ENCODE assay signal across 28 cellular contexts in the genomic region with DNA sequence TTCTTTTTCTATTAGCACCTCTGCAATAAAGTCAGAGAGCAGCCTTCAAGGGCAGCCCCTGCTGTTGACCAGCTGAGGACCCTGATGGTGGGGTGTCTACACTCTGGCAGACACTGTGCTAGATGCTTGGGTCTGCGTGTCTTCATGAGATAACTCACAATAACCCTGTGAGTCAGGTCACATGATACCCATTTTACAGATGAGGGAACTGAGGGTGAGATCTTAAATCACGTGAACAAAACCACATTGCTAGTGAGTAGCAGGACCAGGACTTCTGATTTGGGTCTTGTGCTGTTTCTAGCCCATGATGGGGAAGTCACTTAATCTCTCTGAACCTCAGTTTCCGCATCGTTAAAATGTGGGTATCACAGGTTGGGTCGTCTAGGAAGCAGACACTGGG.
DNase-seq lines count a peak whose midpoint lies in the region; ATAC-seq, FAIRE-seq and TF ChIP-seq lines count a peak whose summit lies in the region.
"Had no signal": no experiment of that assay in that cellular context is flagged by ENCODE, and none has a peak within 500 bp of the region (broad histone marks: within the 10 kb centered on the region; RNA-seq: fewer than 3 reads in every experiment).

No MANE protein-coding gene starts in this region.

- H3K36me3 Mint-ChIP-seq in activated T-cell treated with anti-CD3 and anti-CD28 coated beads, Interleukin-2, amount 50 U/mL, for 72 hours (ENCODE audit: insufficient read depth in 2 of 2): no peaks in the 10 kb centered on the region
- no peaks in the 10 kb centered on the region for H3K36me3 Mint-ChIP-seq in neural progenitor cell
- H3K36me3 Mint-ChIP-seq in mesothelial cell of epicardium: no peaks in the 10 kb centered on the region
- H3K36me3 Mint-ChIP-seq: memory B cell had no signal

- no peak overlapping the region for H2BK20ac ChIP-seq in IMR-90 (ENCODE audit: low read depth, low read length)

- no peaks in the 10 kb centered on the region for H3K27me3 Mint-ChIP-seq in activated T-cell treated with anti-CD3 and anti-CD28 coated beads, Interleukin-2, amount 50 U/mL, for 72 hours (ENCODE audit: low read depth)
- H3K27me3 Mint-ChIP-seq in neural progenitor cell (ENCODE audit: insufficient read depth, low read depth) (peaks cover 12% of the 10 kb centered on the region), mesothelial cell of epicardium (ENCODE audit: low read depth) (no peaks in the 10 kb centered on the region)
- H3K27me3 Mint-ChIP-seq: B cell had no signal

- H3K18ac ChIP-seq in IMR-90 (ENCODE audit: low read depth, low read length): no peak overlapping the region

- POLR2A ChIA-PET in IMR-90 (lab: Charles Lee; ENCODE audit: unreplicated experiment) (no interaction called here), GM12878 (lab: Charles Lee) (no interaction called here)

- WGBS in IMR-90 (ENCODE audit: extremely low coverage in 2 of 2, insufficient read length in 1 of 2), 2 experiments: 90% methylated on average over 2 of the region's 5 CpGs; no CpG with 5 or more reads in 1 of the 2 experiments
- 66% methylated on average over 5 of the region's 5 CpGs for whole genome bisulfite sequencing in GM12878 (ENCODE audit: insufficient coverage, insufficient replicate concordance, low lambda C conversion rate, missing lambda C conversion rate)

- H2AK9ac ChIP-seq in IMR-90 (replicated peaks; ENCODE audit: low read depth, low read length, poor library complexity): peak overlapping the region; percentile 9

- no peaks in the 10 kb centered on the region for H3K79me1 ChIP-seq in IMR-90 (ENCODE audit: low read depth in 1 of 2, low read length in 2 of 2)

- H3K4me2 ChIP-seq in IMR-90 (ENCODE audit: low read depth, low read length) (no peak overlapping the region), GM12878 (ENCODE audit: control insufficient read depth, insufficient read depth) (no peak overlapping the region), neural progenitor cell (no peak overlapping the region)

- dilution Hi-C loops in IMR-90 (cut with HindIII; ENCODE audit: low sequenced_read_pairs, unreplicated experiment): no loop called here

- no peak overlapping the region for H2BK120ac ChIP-seq in IMR-90 (ENCODE audit: low read depth, low read length)

- H3K27me3 ChIP-seq in IMR-90 (ENCODE audit: control insufficient read depth, insufficient read depth, low read length) (no peaks in the 10 kb centered on the region), GM12878 (replicated peaks in 1 of 2; ENCODE audit: control insufficient read depth in 2 of 2, insufficient read depth in 2 of 2, low read length in 1 of 2) (no peaks in the 10 kb centered on the region), neural progenitor cell (no peaks in the 10 kb centered on the region)
- H3K27me3 ChIP-seq: dorsolateral prefrontal cortex, MG63, ovary, tibial nerve had no signal

- no peaks in the 10 kb centered on the region for H3K36me3 ChIP-seq in IMR-90 (ENCODE audit: control insufficient read depth, insufficient read depth, low read length)
- H3K36me3 ChIP-seq in GM12878 (ENCODE audit: control insufficient read depth in 2 of 2, insufficient read depth in 2 of 2, low read length in 1 of 2): no peaks in the 10 kb centered on the region
- no peaks in the 10 kb centered on the region for H3K36me3 ChIP-seq in neural progenitor cell
- H3K36me3 ChIP-seq: MG63, ovary, tibial nerve had no signal

- DNase-seq in activated T-cell treated with anti-CD3 and anti-CD28 coated beads, Interleukin-2, amount 50 U/mL, for 72 hours: no peak
- DNase-seq in activated T-cell treated with anti-CD3 and anti-CD28 coated beads for 4 hours (no peak), IMR-90 (no peak), GM12878 (ENCODE audit: low read depth, low spot score) (no peak), neural progenitor cell (ENCODE audit: low spot score) (no peak), mesothelial cell of epicardium (ENCODE audit: low spot score in 2 of 2, unreplicated experiment in 2 of 2) (no peak)
- no peak for DNase-seq in NK-92 treated with Interleukin-12 subunit alpha and Interleukin-12 subunit beta, amount 100 ng/mL, for 24 hours (lab: John Stamatoyannopoulos, UW)
- DNase-seq: Caco-2, cerebellar nuclear complex, dorsolateral prefrontal cortex, H7, hypothalamus, KBM-7, MG63, NCI-H2029, NCI-H69, ovary, retina, small intestine had no signal

- no peak overlapping the region for H3K56ac ChIP-seq in IMR-90 (ENCODE audit: extremely low read depth, insufficient read depth, low read length)

- TF ChIP-seq CTCF in IMR-90 (conservative IDR thresholded peaks at IDR 0.05; ENCODE audit: low read depth, low read length) (no peak), GM12878 (IDR thresholded peaks at IDR 0.05 in 2 of 3, conservative IDR thresholded peaks at IDR 0.05 in 1 of 3; ENCODE audit: control insufficient read depth in 2 of 3, extremely low read depth in 1 of 3, insufficient read depth in 1 of 3, low read depth in 3 of 3, low read length in 3 of 3) (no peak), neural progenitor cell (IDR thresholded peaks at IDR 0.05) (no peak), mesothelial cell of epicardium (IDR thresholded peaks at IDR 0.05; ENCODE audit: unreplicated experiment) (no peak)

- H3K4me1 Mint-ChIP-seq in activated T-cell treated with anti-CD3 and anti-CD28 coated beads, Interleukin-2, amount 50 U/mL, for 72 hours (ENCODE audit: low read depth): peaks cover 44% of the 10 kb centered on the region
- peaks cover 14% of the 10 kb centered on the region for H3K4me1 Mint-ChIP-seq in neural progenitor cell
- peaks cover 12% of the 10 kb centered on the region for H3K4me1 Mint-ChIP-seq in mesothelial cell of epicardium

- no peaks in the 10 kb centered on the region for H4K20me1 ChIP-seq in IMR-90 (ENCODE audit: insufficient read depth, low read length)
- no peaks in the 10 kb centered on the region for H4K20me1 ChIP-seq in GM12878 (ENCODE audit: control insufficient read depth, insufficient read depth)
- no peaks in the 10 kb centered on the region for H4K20me1 ChIP-seq in neural progenitor cell (ENCODE audit: low read depth)

- peaks cover 3% of the 10 kb centered on the region for H3F3A ChIP-seq in neural progenitor cell (ENCODE audit: low read depth)

- H3K4me1 ChIP-seq in IMR-90 (ENCODE audit: control insufficient read depth, insufficient read depth, low read length) (no peaks in the 10 kb centered on the region; the same call in 1 of the 2 replicates), GM12878 (ENCODE audit: control insufficient read depth, insufficient read depth, low read length) (no peaks in the 10 kb centered on the region), neural progenitor cell (peaks cover 5% of the 10 kb centered on the region)
- H3K4me1 ChIP-seq: Caco-2 had no signal

- FAIRE-seq in GM12878 (lab: Jason Lieb, UNC): no peak
- FAIRE-seq: endothelial cell of umbilical vein, G401.6, small intestine had no signal

- no peak overlapping the region for H3K14ac ChIP-seq in IMR-90 (replicated peaks; ENCODE audit: low read depth, low read length)

- H3K9me3 ChIP-seq in IMR-90 (ENCODE audit: control insufficient read depth, insufficient read depth, low read length): no peaks in the 10 kb centered on the region
- H3K9me3 ChIP-seq in GM12878 (replicated peaks; ENCODE audit: control insufficient read depth, insufficient read depth, low read length): no peaks in the 10 kb centered on the region; the same call in 2 of the 3 replicates
- no peaks in the 10 kb centered on the region for H3K9me3 ChIP-seq in neural progenitor cell (ENCODE audit: low read depth)
- H3K9me3 ChIP-seq: Caco-2, ovary, tibial nerve had no signal

- H3K9me1 ChIP-seq in IMR-90 (ENCODE audit: insufficient read depth, low read length): 0 out of 2 replicates have a peak, but pooled peaks cover 3% of the 10 kb centered on the region

- no peak overlapping the region for H4K8ac ChIP-seq in IMR-90 (ENCODE audit: low read depth in 2 of 2, low read length in 2 of 2)

- H3K79me2 ChIP-seq in GM12878 (ENCODE audit: control insufficient read depth, insufficient read depth, low read length) (no peaks in the 10 kb centered on the region), neural progenitor cell (ENCODE audit: low read depth) (no peaks in the 10 kb centered on the region)

- H3K4ac ChIP-seq in IMR-90 (ENCODE audit: low read depth, low read length): no peak overlapping the region

- H3K4me3 Mint-ChIP-seq in activated T-cell treated with anti-CD3 and anti-CD28 coated beads, Interleukin-2, amount 50 U/mL, for 72 hours: peak overlapping the region in 1 of 2 donors; percentile 4
- H3K4me3 Mint-ChIP-seq in neural progenitor cell (peak overlapping the region; percentile 24), mesothelial cell of epicardium (no peak overlapping the region)
- H3K4me3 Mint-ChIP-seq: B cell; memory B cell; T-helper 1 cell treated with Interleukin-12 subunit alpha and Interleukin-12 subunit beta and Interleukin-4 antibody, amounts not matched to agents 30 μg/mL and 1 μg/mL, for 36 hours had no signal

- no peak for TF ChIP-seq RAD21 in IMR-90 (IDR thresholded peaks at IDR 0.05; ENCODE audit: low read length)
- TF ChIP-seq RAD21 in GM12878 (IDR thresholded peaks at IDR 0.05; ENCODE audit: insufficient read depth, low read depth, low read length): no peak

- ATAC-seq in activated T-cell treated with anti-CD3 and anti-CD28 coated beads, Interleukin-2, amount 50 U/mL, for 72 hours (replicated peaks in 1 of 2): peak; percentile 13 to 37
- ATAC-seq in IMR-90 (ENCODE audit: low read depth) (no peak), GM12878 (no peak), HG03439 (IDR thresholded peaks at IDR 0.05; ENCODE audit: unreplicated experiment) (no peak)

- H2AFZ ChIP-seq in IMR-90 (replicated peaks; ENCODE audit: low read length, poor library complexity): no peak overlapping the region
- H2AFZ ChIP-seq in GM12878 (ENCODE audit: control insufficient read depth, low read depth, low read length): no peak overlapping the region; the same call in 1 of the 2 replicates
- no peak overlapping the region for H2AFZ ChIP-seq in neural progenitor cell (replicated peaks)

- H3K23ac ChIP-seq in IMR-90 (ENCODE audit: low read depth, low read length): no peak overlapping the region

- H3K27ac ChIP-seq in IMR-90 (ENCODE audit: insufficient read depth, low read length) (no peak overlapping the region), GM12878 (ENCODE audit: control insufficient read depth, insufficient read depth) (no peak overlapping the region), neural progenitor cell (no peak overlapping the region)
- H3K27ac ChIP-seq: dorsolateral prefrontal cortex, ovary, RWPE1, tibial nerve had no signal

- CTCF ChIA-PET in IMR-90 (lab: Yijun Ruan, JAX) (interaction anchor here (1.7 kb wide), 1 partner anchor 19 kb away, joined by 4 read pairs; no protein-coding TSS in a partner anchor), GM12878 (lab: Yijun Ruan, JAX) (interaction anchor here (0.9 to 1.1 kb wide), 2 partner anchors 24 to 42 kb away, joined by 3 read pairs; no protein-coding TSS in a partner anchor)

- SMC1A ChIA-PET in GM12878 (lab: Charles Lee; ENCODE audit: uncharacterized antibody, unreplicated experiment): interaction anchor here (1.6 kb wide), 2 partner anchors 9 to 19 kb away, joined by 6 to 8 read pairs; no protein-coding TSS in a partner anchor

- no peak overlapping the region for H4K5ac ChIP-seq in IMR-90 (ENCODE audit: low read depth, low read length)

- in situ Hi-C loops in IMR-90 (cut with MboI; ENCODE audit: low sequenced_read_pairs): no loop called here
- in situ Hi-C loops in GM12878 (cut with MboI): no loop called here

- TF ChIP-seq EP300 in GM12878 (IDR thresholded peaks at IDR 0.05; ENCODE audit: borderline replicate concordance in 1 of 2, control insufficient read depth in 1 of 2, low read depth in 2 of 2, low read length in 2 of 2): no peak

- peak overlapping the region; percentile 48 for H3K27ac Mint-ChIP-seq in activated T-cell treated with anti-CD3 and anti-CD28 coated beads, Interleukin-2, amount 50 U/mL, for 72 hours
- H3K27ac Mint-ChIP-seq in neural progenitor cell: no peak overlapping the region
- no peak overlapping the region for H3K27ac Mint-ChIP-seq in mesothelial cell of epicardium
- H3K27ac Mint-ChIP-seq: activated T-helper 2 cell treated with anti-CD3 and anti-CD28 coated beads, Interferon-gamma antibody, Interleukin-2, Interleukin-4, amounts not matched to agents 10 μg/mL and 5 μg/mL and 100 μg/mL, durations not matched to agents 14 hours and 24 hours and 36 hours; B cell; memory B cell; T-helper 1 cell treated with Interleukin-12 subunit alpha and Interleukin-12 subunit beta and Interleukin-4 antibody, amounts not matched to agents 30 μg/mL and 1 μg/mL, for 36 hours had no signal

- H3K9ac ChIP-seq in IMR-90 (ENCODE audit: low read depth, low read length) (no peak overlapping the region), GM12878 (ENCODE audit: control insufficient read depth, insufficient read depth, low read length) (no peak overlapping the region), neural progenitor cell (no peak overlapping the region)

- no peak overlapping the region for H3K4me3 ChIP-seq in IMR-90 (ENCODE audit: insufficient read depth, low read depth, low read length)
- H3K4me3 ChIP-seq in GM12878: no peak overlapping the region
- H3K4me3 ChIP-seq in neural progenitor cell: no peak overlapping the region
- H3K4me3 ChIP-seq: dorsolateral prefrontal cortex, MG63, ovary, tibial nerve had no signal

- H3K9me3 Mint-ChIP-seq in activated T-cell treated with anti-CD3 and anti-CD28 coated beads, Interleukin-2, amount 50 U/mL, for 72 hours: peaks cover 0 to 1% of the 10 kb centered on the region in 2 donors
- H3K9me3 Mint-ChIP-seq in neural progenitor cell (peaks cover 2% of the 10 kb centered on the region), mesothelial cell of epicardium (no peaks in the 10 kb centered on the region)
- H3K9me3 Mint-ChIP-seq: memory B cell had no signal

- BruUV-seq in IMR-90 (replicated peaks; lab: Mats Ljungman, UMichigan) (no TSS peak), GM12878 (replicated peaks; lab: Mats Ljungman, UMichigan) (no TSS peak)

- TF ChIP-seq POLR2A in IMR-90 (IDR thresholded peaks at IDR 0.05; ENCODE audit: low read depth, low read length) (no peak), GM12878 (IDR thresholded peaks at IDR 0.05; ENCODE audit: low read depth, low read length) (no peak)

- H4K91ac ChIP-seq in IMR-90 (ENCODE audit: insufficient read depth, low read depth, low read length): no peak overlapping the region

- 0 out of 2 replicates have a peak overlapping the region, but pooled peaks have one; percentile 12 for H2AK5ac ChIP-seq in IMR-90 (ENCODE audit: low read depth, low read length)

- H2BK15ac ChIP-seq in IMR-90 (ENCODE audit: low read depth, low read length): no peak overlapping the region

- intact Hi-C loops in IMR-90 (cut with micrococcal nuclease) (no loop called here), GM12878 (cut with micrococcal nuclease; ENCODE audit: unreplicated experiment) (no loop called here)

- no peak overlapping the region for H2BK5ac ChIP-seq in IMR-90 (ENCODE audit: low read depth, low read length, poor library complexity, severe bottlenecking)

- RAD21 ChIA-PET in GM12878 (lab: Charles Lee; ENCODE audit: unreplicated experiment): interaction anchor here (1.5 kb wide), 2 partner anchors 10 kb away, joined by 3 to 4 read pairs; no protein-coding TSS in a partner anchor

Comparison
In these comparisons a context has a peak if more than half of its experiments do, and no peak if none do; other contexts are left out.
1. ATAC-seq: peak in activated T-cell treated with anti-CD3 and anti-CD28 coated beads, Interleukin-2, amount 50 U/mL, for 72 hours (2 of 2); none in IMR-90 (single experiment), GM12878 (single experiment) and HG03439 (single experiment).